In genomic region chr15:34837246-34838016, GRCh38 we compare ENCODE assay signal across 11 cellular contexts.
DNase-seq lines count a peak whose midpoint lies in the region; FAIRE-seq and TF ChIP-seq lines count a peak whose summit lies in the region.
"Had no signal": no experiment of that assay in that cellular context is flagged by ENCODE, and none has a peak within 500 bp of the region (broad histone marks: within the 10 kb centered on the region; RNA-seq: fewer than 3 reads in every experiment).

No MANE protein-coding gene starts in this region.

- peak; percentile 99 for FAIRE-seq in H54 (lab: Jason Lieb, UNC)

- DNase-seq in H54 (ENCODE audit: insufficient read length, low spot score): peak; percentile 66
- peak; percentile 37 for DNase-seq in SW480 (ENCODE audit: low spot score)
- DNase-seq in foreskin fibroblast: peak; percentile 66 to 86
- peak; percentile 67 for DNase-seq in stromal cell of bone marrow (ENCODE audit: low read depth)
- no peak for DNase-seq in NCI-H128 (lab: John Stamatoyannopoulos, UW; ENCODE audit: unreplicated experiment)
- DNase-seq in activated T-cell treated with anti-CD3 and anti-CD28 coated beads, Interleukin-2, amount 50 U/mL, for 1 hour: no peak
- DNase-seq in stimulated activated CD4-positive, alpha-beta T cell treated with anti-CD3 and anti-CD28 coated beads, Interleukin-2, amount 100 ng/mL, for 48 hours: no peak
- DNase-seq: activated CD8-positive, alpha-beta T cell treated with anti-CD3 and anti-CD28 coated beads for 36 hours; amygdala had no signal

- no peak for TF ChIP-seq CTCF in foreskin fibroblast (IDR thresholded peaks at IDR 0.05; ENCODE audit: low read depth, low read length)

- H3K4me3 ChIP-seq in foreskin fibroblast (ENCODE audit: low read depth in 1 of 2, low read length in 2 of 2): no peak overlapping the region
- H3K4me3 ChIP-seq: esophagus muscularis mucosa, right atrium auricular region had no signal

- no peak for TF ChIP-seq POLR2A in H54 (IDR thresholded peaks at IDR 0.05; ENCODE audit: low read depth, low read length)

Comparison
In these comparisons a context has a peak if more than half of its experiments do, and no peak if none do; other contexts are left out.
1. DNase-seq: peak in H54 (single experiment), SW480 (single experiment), foreskin fibroblast (2 of 2) and stromal cell of bone marrow (single experiment); none in NCI-H128 (single experiment), activated T-cell treated with anti-CD3 and anti-CD28 coated beads, Interleukin-2, amount 50 U/mL, for 1 hour (single experiment) and stimulated activated CD4-positive, alpha-beta T cell treated with anti-CD3 and anti-CD28 coated beads, Interleukin-2, amount 100 ng/mL, for 48 hours (0 of 2).